ENCODE assay signal across 12 cellular contexts in the genomic region with DNA sequence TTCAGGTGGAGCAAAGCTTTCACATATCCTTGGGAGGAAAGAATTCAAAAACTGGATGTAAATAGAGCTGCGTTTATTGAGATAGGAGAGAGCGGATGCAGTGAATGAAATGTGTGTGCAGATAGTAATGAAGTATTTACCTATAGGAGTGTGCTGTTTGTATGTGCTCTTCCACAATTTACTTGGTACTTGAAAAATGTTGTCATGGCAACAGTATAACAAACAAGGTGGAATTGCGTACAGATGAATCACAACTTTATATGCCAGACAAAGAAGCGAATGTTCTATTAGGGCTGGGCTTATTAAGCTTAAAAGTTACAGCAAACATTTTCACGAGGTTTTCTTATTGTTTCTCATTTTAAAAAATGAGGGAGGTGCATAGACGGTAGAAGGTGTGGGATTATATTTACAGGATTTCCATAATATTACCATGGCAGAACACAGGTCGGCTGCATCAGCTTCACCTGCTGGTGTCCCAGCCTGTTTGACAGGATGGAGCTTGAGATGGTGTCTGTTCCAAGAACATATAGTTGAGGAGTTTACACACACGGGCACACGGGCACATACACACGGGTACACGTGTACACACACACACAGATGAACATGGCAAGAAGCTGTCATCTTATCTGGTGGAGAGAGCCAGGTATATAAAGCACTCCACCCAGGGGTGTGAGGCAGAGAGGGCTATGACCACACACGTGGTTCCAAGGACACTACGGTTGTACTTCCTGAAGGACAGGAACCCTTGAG.
DNase-seq lines count a peak whose midpoint lies in the region; ATAC-seq and TF ChIP-seq lines count a peak whose summit lies in the region.
"Had no signal": no experiment of that assay in that cellular context is flagged by ENCODE, and none has a peak within 500 bp of the region (broad histone marks: within the 10 kb centered on the region; RNA-seq: fewer than 3 reads in every experiment).

No MANE protein-coding gene starts in this region.

- no peak for TF ChIP-seq POLR2A in transverse colon (IDR thresholded peaks at IDR 0.05)

- peak overlapping the region in 2 of 4 donors; percentile 1 to 19 for H3K27ac ChIP-seq in transverse colon
- H3K27ac ChIP-seq: SJCRH30 had no signal

- intact Hi-C loops in transverse colon (cut with DNase I; ENCODE audit: low total_unique reads) = no loop called here

- peaks cover 4% of the 10 kb centered on the region for H3K27me3 Mint-ChIP-seq in endothelial cell (ENCODE audit: unreplicated experiment)

- H3K27me3 ChIP-seq in transverse colon = peaks cover 13% of the 10 kb centered on the region
- H3K27me3 ChIP-seq: MG63, SJCRH30 had no signal

- ATAC-seq in HG03521 (IDR thresholded peaks at IDR 0.05; ENCODE audit: unreplicated experiment) = no peak
- ATAC-seq in HG03442 (IDR thresholded peaks at IDR 0.05; ENCODE audit: unreplicated experiment) = no peak
- ATAC-seq: activated CD8-positive, alpha-beta T cell treated with anti-CD3 and anti-CD28 coated beads for 36 hours had no signal

- no peaks in the 10 kb centered on the region for H3K36me3 ChIP-seq in transverse colon
- H3K36me3 ChIP-seq: MG63, SJCRH30 had no signal

- in situ Hi-C loops in transverse colon (cut with MboI; ENCODE audit: low pct_ligation_motif_present in 1 of 4, low pct_unique_long_range_greater_than_20kb in 1 of 4, low sequenced_read_pairs in 3 of 4) = no loop called here

- TF ChIP-seq EP300 in transverse colon (IDR thresholded peaks at IDR 0.05; ENCODE audit: low read depth) = no peak

- H3K4me3 ChIP-seq in transverse colon = no peak overlapping the region
- H3K4me3 ChIP-seq: MG63, SJCRH30 had no signal

- peaks cover 5 to 37% (median 22%) of the 10 kb centered on the region in 4 donors for H3K4me1 ChIP-seq in transverse colon

- H3K36me3 Mint-ChIP-seq in endothelial cell (ENCODE audit: low read depth, unreplicated experiment) = no peaks in the 10 kb centered on the region

- H3K9me3 Mint-ChIP-seq in endothelial cell (ENCODE audit: unreplicated experiment) = no peaks in the 10 kb centered on the region
- H3K9me3 Mint-ChIP-seq: activated CD8-positive, alpha-beta T cell treated with anti-CD3 and anti-CD28 coated beads for 36 hours had no signal

- H3K4me1 Mint-ChIP-seq in endothelial cell (ENCODE audit: unreplicated experiment) = no peaks in the 10 kb centered on the region

- peak overlapping the region; percentile 4 for H3K27ac Mint-ChIP-seq in endothelial cell (ENCODE audit: unreplicated experiment)
- H3K27ac Mint-ChIP-seq: activated CD8-positive, alpha-beta T cell treated with anti-CD3 and anti-CD28 coated beads for 36 hours had no signal

- 45 to 49% methylated on average over 10 to 13 of the region's 13 CpGs for WGBS in transverse colon (ENCODE audit: low coverage in 1 of 2), 2 donors

- no peak overlapping the region for H3K4me3 Mint-ChIP-seq in endothelial cell (ENCODE audit: unreplicated experiment)
- H3K4me3 Mint-ChIP-seq: activated CD8-positive, alpha-beta T cell treated with anti-CD3 and anti-CD28 coated beads for 36 hours had no signal

- TF ChIP-seq CTCF in endothelial cell (IDR thresholded peaks at IDR 0.05; ENCODE audit: unreplicated experiment) (no peak), transverse colon (IDR thresholded peaks at IDR 0.05) (no peak)

- no peaks in the 10 kb centered on the region for H3K9me3 ChIP-seq in transverse colon
- H3K9me3 ChIP-seq: MG63, SJCRH30 had no signal

- DNase-seq in NCI-H2196 (lab: John Stamatoyannopoulos, UW; ENCODE audit: unreplicated experiment) (peak; percentile 78), NCI-H2196 treated with DMSO at 0.1 percent for 48 hours (lab: John Stamatoyannopoulos, UW; ENCODE audit: unreplicated experiment) (no peak), NCI-H69 (lab: John Stamatoyannopoulos, UW) (peak; percentile 14), endothelial cell (ENCODE audit: low spot score) (no peak), transverse colon (peak; percentile 45)
- no peak for DNase-seq in activated CD4-positive, CD25-positive, alpha-beta regulatory T cell (lab: John Stamatoyannopoulos, UW)
- DNase-seq: activated CD8-positive, alpha-beta T cell treated with anti-CD3 and anti-CD28 coated beads for 36 hours; kidney; MG63; SJCRH30 had no signal

Comparison
In these comparisons a context has a peak if more than half of its experiments do, and no peak if none do; other contexts are left out.
1. DNase-seq: peak in NCI-H2196 (single experiment), NCI-H69 (single experiment) and transverse colon (single experiment); none in NCI-H2196 treated with DMSO at 0.1 percent for 48 hours (single experiment), endothelial cell (single experiment) and activated CD4-positive, CD25-positive, alpha-beta regulatory T cell (0 of 4).